11 cellular contexts compared by ENCODE assay signal in the genomic region with DNA sequence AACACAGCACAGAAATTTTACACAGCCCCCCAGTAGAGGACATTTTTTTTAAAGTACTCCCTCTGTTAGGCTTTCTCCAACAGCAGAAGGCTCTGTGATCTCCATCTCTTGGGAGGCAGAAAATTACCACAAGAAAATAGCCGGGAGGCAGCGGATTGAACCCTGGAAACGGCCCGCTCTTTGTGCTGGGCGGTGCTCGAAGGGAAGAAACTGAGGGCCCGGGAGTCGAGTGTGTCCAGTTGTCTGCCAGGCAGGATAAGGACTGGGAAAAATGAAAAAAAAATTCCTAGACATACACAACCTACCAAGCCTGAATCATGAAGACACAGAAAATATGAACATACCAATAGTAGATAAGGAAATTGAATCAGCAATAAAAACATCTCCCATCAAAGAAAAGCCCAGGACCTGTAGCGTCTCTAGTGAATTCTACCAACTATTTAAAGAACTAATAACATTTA. TPM values are rescaled to one million over a fixed set of nuclear protein-coding genes. Genes with fewer than 3 reads are reported as not detected.
DNase-seq lines count a peak whose midpoint lies in the region; ATAC-seq and TF ChIP-seq lines count a peak whose summit lies in the region.
"Had no signal": no experiment of that assay in that cellular context is flagged by ENCODE, and none has a peak within 500 bp of the region (broad histone marks: within the 10 kb centered on the region; RNA-seq: fewer than 3 reads in every experiment).

No MANE protein-coding gene starts in this region.

- peaks cover 3% of the 10 kb centered on the region for H3K36me3 Mint-ChIP-seq in activated T-cell treated with anti-CD3 and anti-CD28 coated beads, Interleukin-2, amount 50 U/mL, for 24 hours (ENCODE audit: low read depth)
- peaks cover 12% of the 10 kb centered on the region for H3K36me3 Mint-ChIP-seq in activated T-helper 17 cell treated with anti-CD3 and anti-CD28 coated beads, Interleukin-2, amount 50 U/mL, for 72 hours (ENCODE audit: low read depth)

- peak overlapping the region; percentile 53 for H3K4me3 ChIP-seq in choroid plexus epithelial cell (ENCODE audit: low read depth, low read length)
- H3K4me3 ChIP-seq in skeletal muscle cell (ENCODE audit: low read depth, low read length) = peak overlapping the region; percentile 47
- no peak overlapping the region for H3K4me3 ChIP-seq in ovary

- TF ChIP-seq POLR2A in ovary (IDR thresholded peaks at IDR 0.05) = no peak

- no peak overlapping the region for H3K27ac ChIP-seq in ovary
- H3K27ac ChIP-seq: vagina had no signal

- no peak for DNase-seq in activated T-cell treated with anti-CD3 and anti-CD28 coated beads, Interleukin-2, amount 50 U/mL, for 24 hours
- DNase-seq in activated T-cell treated with anti-CD3 and anti-CD28 coated beads, Interleukin-2, amount 50 U/mL, for 1 hour = no peak
- DNase-seq in NCI-H345 treated with DMSO at 0.1 percent for 48 hours (lab: John Stamatoyannopoulos, UW; ENCODE audit: unreplicated experiment) = peak; percentile 67
- no peak for DNase-seq in choroid plexus epithelial cell (ENCODE audit: low read depth)
- no peak for DNase-seq in skeletal muscle cell (ENCODE audit: low read depth)
- no peak for DNase-seq in ovary

- TF ChIP-seq EP300 in ovary (IDR thresholded peaks at IDR 0.05) = no peak

- ATAC-seq in activated T-helper 17 cell treated with anti-CD3 and anti-CD28 coated beads, Interleukin-2, amount 50 U/mL, for 72 hours (replicated peaks) = no peak
- no peak for ATAC-seq in GM19395 (IDR thresholded peaks at IDR 0.05; ENCODE audit: unreplicated experiment)

- peaks cover 0 to 5% of the 10 kb centered on the region in 2 donors for H3K9me3 ChIP-seq in ovary
- H3K9me3 ChIP-seq: vagina had no signal

- peak overlapping the region; percentile 61 for H3K4me3 Mint-ChIP-seq in activated T-cell treated with anti-CD3 and anti-CD28 coated beads, Interleukin-2, amount 50 U/mL, for 24 hours
- H3K4me3 Mint-ChIP-seq in activated T-helper 17 cell treated with anti-CD3 and anti-CD28 coated beads, Interleukin-2, amount 50 U/mL, for 72 hours = no peak overlapping the region

- H3K27ac Mint-ChIP-seq in activated T-cell treated with anti-CD3 and anti-CD28 coated beads, Interleukin-2, amount 50 U/mL, for 24 hours = peak overlapping the region; percentile 82
- H3K27ac Mint-ChIP-seq in activated T-helper 17 cell treated with anti-CD3 and anti-CD28 coated beads, Interleukin-2, amount 50 U/mL, for 72 hours = no peak overlapping the region

- intact Hi-C loops in ovary (cut with DNase I) = no loop called here

- peaks cover 2% of the 10 kb centered on the region for H3K4me1 ChIP-seq in ovary (ENCODE audit: insufficient read depth)
- H3K4me1 ChIP-seq: vagina had no signal

- H3K9me3 Mint-ChIP-seq in activated T-cell treated with anti-CD3 and anti-CD28 coated beads, Interleukin-2, amount 50 U/mL, for 24 hours = peaks cover 34% of the 10 kb centered on the region
- peaks cover 11% of the 10 kb centered on the region for H3K9me3 Mint-ChIP-seq in activated T-helper 17 cell treated with anti-CD3 and anti-CD28 coated beads, Interleukin-2, amount 50 U/mL, for 72 hours

- H3K4me1 Mint-ChIP-seq in activated T-cell treated with anti-CD3 and anti-CD28 coated beads, Interleukin-2, amount 50 U/mL, for 24 hours (ENCODE audit: low read depth) = peaks cover 15% of the 10 kb centered on the region
- H3K4me1 Mint-ChIP-seq in activated T-helper 17 cell treated with anti-CD3 and anti-CD28 coated beads, Interleukin-2, amount 50 U/mL, for 72 hours = no peaks in the 10 kb centered on the region

- H3K27me3 Mint-ChIP-seq in activated T-cell treated with anti-CD3 and anti-CD28 coated beads, Interleukin-2, amount 50 U/mL, for 24 hours = peaks cover 93% of the 10 kb centered on the region
- peaks cover 68% of the 10 kb centered on the region for H3K27me3 Mint-ChIP-seq in activated T-helper 17 cell treated with anti-CD3 and anti-CD28 coated beads, Interleukin-2, amount 50 U/mL, for 72 hours

- H3K36me3 ChIP-seq in ovary = no peaks in the 10 kb centered on the region
- H3K36me3 ChIP-seq: vagina had no signal

- H3K27me3 ChIP-seq in ovary = no peaks in the 10 kb centered on the region
- H3K27me3 ChIP-seq: vagina had no signal

- no peak for TF ChIP-seq CTCF in choroid plexus epithelial cell (conservative IDR thresholded peaks at IDR 0.05; ENCODE audit: low read depth, low read length)
- TF ChIP-seq CTCF in ovary (IDR thresholded peaks at IDR 0.05) = no peak

- 5 to 6% (median 6%) methylated on average over 9 of the region's 9 CpGs for WGBS in ovary, 3 donors

RNA-seq across cellular contexts. Expression of gene POM121L2, which starts 31.5 kb away (rescaled TPM):
- not detected for total RNA-seq in activated T-helper 17 cell treated with anti-CD3 and anti-CD28 coated beads, Interleukin-2, amount 50 U/mL, for 72 hours
- under 1 TPM in 1 of 7 donors, not detected in 6; 0.05 TPM for total RNA-seq in ovary
- polyA plus RNA-seq in ovary = under 1 TPM in 1 of 2 donors, not detected in 1; 0.02 TPM
- total RNA-seq: activated CD8-positive, alpha-beta memory T cell treated with anti-CD3 and anti-CD28 coated beads for 36 hours; skeletal muscle tissue; vagina had no signal

RNA-seq across cellular contexts. Expression of gene PRSS16, which starts 33.1 kb away (rescaled TPM):
- total RNA-seq in activated T-helper 17 cell treated with anti-CD3 and anti-CD28 coated beads, Interleukin-2, amount 50 U/mL, for 72 hours = 1 to 10 TPM; 1.8 to 2.6 TPM
- 10 to 100 TPM in 1 of 7 donors, 1 to 10 TPM in 6; 1.7 to 16.9 (median 3.2) TPM for total RNA-seq in ovary
- 1 to 10 TPM; 2.8 to 3.5 TPM for polyA plus RNA-seq in ovary
